23 cellular contexts compared by ENCODE assay signal in genomic region chr4:146257511-146257910, GRCh38. TPM values are rescaled to one million over a fixed set of nuclear protein-coding genes. Genes with fewer than 3 reads are reported as not detected.
DNase-seq lines count a peak whose midpoint lies in the region; ATAC-seq, FAIRE-seq and TF ChIP-seq lines count a peak whose summit lies in the region.
"Had no signal": no experiment of that assay in that cellular context is flagged by ENCODE, and none has a peak within 500 bp of the region (broad histone marks: within the 10 kb centered on the region; RNA-seq: fewer than 3 reads in every experiment).

No MANE protein-coding gene starts in this region.

- BruUV-seq in HepG2 (replicated peaks; lab: Mats Ljungman, UMichigan), result no TSS peak
- no TSS peak for BruUV-seq in IMR-90 (replicated peaks; lab: Mats Ljungman, UMichigan)

- H3K23ac ChIP-seq in IMR-90 (ENCODE audit: low read depth, low read length), result no peak overlapping the region; the same call in 1 of the 2 replicates

- H3K4me1 Mint-ChIP-seq in stimulated activated effector memory CD8-positive, alpha-beta T cell treated with anti-CD3 and anti-CD28 coated beads, Interleukin-12 subunit alpha, Interleukin-12 subunit beta, amount 100 ng/mL, for 72 hours, result no peaks in the 10 kb centered on the region
- H3K4me1 Mint-ChIP-seq: B cell had no signal

- 92% methylated on average over 1 of the region's 1 CpG for WGBS in HepG2 (ENCODE audit: low lambda C conversion rate)
- 91% methylated on average over 1 of the region's 1 CpG for WGBS in right lobe of liver (ENCODE audit: insufficient coverage, low coverage, low lambda C conversion rate, missing lambda C conversion rate)
- no CpG with 5 or more reads among the region's 1 CpG for WGBS in IMR-90 (ENCODE audit: extremely low coverage in 2 of 2, insufficient read length in 1 of 2), 2 experiments

- H2BK20ac ChIP-seq in IMR-90 (ENCODE audit: low read depth, low read length), result no peak overlapping the region

- H3K4me3 ChIP-seq in HepG2 (replicated peaks in 1 of 3; ENCODE audit: insufficient read depth in 1 of 3, low read depth in 2 of 3, low read length in 3 of 3) (no peak overlapping the region), right lobe of liver (no peak overlapping the region), IMR-90 (ENCODE audit: insufficient read depth, low read depth, low read length) (no peak overlapping the region), HAP-1 (no peak overlapping the region)
- H3K4me3 ChIP-seq: BLaER1 had no signal

- TF ChIP-seq RAD21 in HepG2 (CRISPR knock-in tag; IDR thresholded peaks at IDR 0.05) (no peak), IMR-90 (IDR thresholded peaks at IDR 0.05; ENCODE audit: low read length) (no peak)

- no peaks in the 10 kb centered on the region for H3K9me3 ChIP-seq in HepG2 (ENCODE audit: low read length)
- no peaks in the 10 kb centered on the region for H3K9me3 ChIP-seq in right lobe of liver
- H3K9me3 ChIP-seq in IMR-90 (ENCODE audit: control insufficient read depth, insufficient read depth, low read length), result no peaks in the 10 kb centered on the region
- no peaks in the 10 kb centered on the region for H3K9me3 ChIP-seq in HAP-1
- H3K9me3 ChIP-seq: BLaER1, Caco-2 had no signal

- no peak overlapping the region for H3K56ac ChIP-seq in IMR-90 (ENCODE audit: extremely low read depth, insufficient read depth, low read length)

- TF ChIP-seq POLR2A in HepG2 (IDR thresholded peaks at IDR 0.05; ENCODE audit: insufficient read depth in 1 of 2, low read depth in 2 of 2, low read length in 2 of 2) (no peak), right lobe of liver (IDR thresholded peaks at IDR 0.05) (no peak), IMR-90 (IDR thresholded peaks at IDR 0.05; ENCODE audit: low read depth, low read length) (no peak)

- no peaks in the 10 kb centered on the region for H3K79me2 ChIP-seq in HepG2 (ENCODE audit: insufficient read depth, low read length)

- no peak overlapping the region for H3K14ac ChIP-seq in IMR-90 (replicated peaks; ENCODE audit: low read depth, low read length)

- H3K27ac ChIP-seq in HepG2 (ENCODE audit: extremely low read length, insufficient read depth, low read length) (no peak overlapping the region), right lobe of liver (no peak overlapping the region), IMR-90 (ENCODE audit: insufficient read depth, low read length) (no peak overlapping the region)
- H3K27ac ChIP-seq: BLaER1, C4-2B had no signal

- H2AFZ ChIP-seq in HepG2 (ENCODE audit: low read length) (no peak overlapping the region), IMR-90 (replicated peaks; ENCODE audit: low read length, poor library complexity) (no peak overlapping the region)

- peak overlapping the region; percentile 37; the same call in 1 of the 3 replicates for H2BK15ac ChIP-seq in IMR-90 (ENCODE audit: low read depth, low read length)

- TF ChIP-seq CTCF in HepG2 (CRISPR knock-in tag; IDR thresholded peaks at IDR 0.05), result no peak
- TF ChIP-seq CTCF in right lobe of liver (IDR thresholded peaks at IDR 0.05), result no peak
- TF ChIP-seq CTCF in IMR-90 (conservative IDR thresholded peaks at IDR 0.05; ENCODE audit: low read depth, low read length), result no peak

- 0 out of 2 replicates have a peak overlapping the region, but pooled peaks have one; percentile 25 for H2BK120ac ChIP-seq in IMR-90 (ENCODE audit: low read depth, low read length)

- no peaks in the 10 kb centered on the region for H4K20me1 ChIP-seq in HepG2 (ENCODE audit: insufficient read depth, low read length)
- no peaks in the 10 kb centered on the region for H4K20me1 ChIP-seq in IMR-90 (ENCODE audit: insufficient read depth, low read length)
- H4K20me1 ChIP-seq: BLaER1 had no signal

- in situ Hi-C loops in HepG2 (cut with HindIII; ENCODE audit: extremely low pct_ligation_motif_present, low pct_unique_long_range_greater_than_20kb) (no loop called here), IMR-90 (cut with MboI; ENCODE audit: low sequenced_read_pairs) (no loop called here), HAP-1 (cut with MboI; ENCODE audit: low sequenced_read_pairs) (no loop called here)

- DNase-seq in HepG2 (ENCODE audit: low spot score) (no peak), right lobe of liver (no peak), IMR-90 (no peak), HAP-1 (ENCODE audit: low spot score in 2 of 2) (no peak), DMS53 (lab: John Stamatoyannopoulos, UW) (no peak)
- no peak for DNase-seq in stimulated activated effector memory CD8-positive, alpha-beta T cell treated with anti-CD3 and anti-CD28 coated beads, Interleukin-12 subunit alpha, Interleukin-12 subunit beta, amount 100 ng/mL, for 72 hours (ENCODE audit: low spot score in 2 of 2)
- DNase-seq: Caco-2; CD4-positive, CD25-positive, alpha-beta regulatory T cell; CD8-positive, alpha-beta T cell; DMS 273 treated with DMSO at 0.1 percent for 48 hours; DMS79 treated with DMSO at 0.1 percent for 48 hours; GF-D8; GOT3; H7 had no signal

- dilution Hi-C loops in IMR-90 (cut with HindIII; ENCODE audit: low sequenced_read_pairs, unreplicated experiment), result no loop called here

- TF ChIP-seq EP300 in HepG2 (IDR thresholded peaks at IDR 0.05; ENCODE audit: low read depth in 2 of 2, low read length in 2 of 2) (no peak), HepG2 (CRISPR knock-in tag; IDR thresholded peaks at IDR 0.05; ENCODE audit: borderline replicate concordance) (no peak)

- ATAC-seq in HepG2 (no peak), right lobe of liver (no peak), IMR-90 (ENCODE audit: low read depth) (no peak)
- ATAC-seq in stimulated activated effector memory CD8-positive, alpha-beta T cell treated with anti-CD3 and anti-CD28 coated beads, Interleukin-12 subunit alpha, Interleukin-12 subunit beta, amount 100 ng/mL, for 72 hours, result peak; percentile 19
- ATAC-seq: CD8-positive, alpha-beta T cell; HCT116 had no signal

- no peak overlapping the region for H2AK9ac ChIP-seq in IMR-90 (replicated peaks; ENCODE audit: low read depth, low read length, poor library complexity)

- no peak overlapping the region for H3K27ac Mint-ChIP-seq in stimulated activated effector memory CD8-positive, alpha-beta T cell treated with anti-CD3 and anti-CD28 coated beads, Interleukin-12 subunit alpha, Interleukin-12 subunit beta, amount 100 ng/mL, for 72 hours
- H3K27ac Mint-ChIP-seq: B cell; CD4-positive, CD25-positive, alpha-beta regulatory T cell; CD8-positive, alpha-beta T cell had no signal

- H2AK5ac ChIP-seq in IMR-90 (ENCODE audit: low read depth, low read length), result 0 out of 2 replicates have a peak overlapping the region, but pooled peaks have one; percentile 4

- H3K4ac ChIP-seq in IMR-90 (ENCODE audit: low read depth, low read length), result peak overlapping the region; percentile 47; the same call in 1 of the 2 replicates

- no peak overlapping the region for H4K8ac ChIP-seq in IMR-90 (ENCODE audit: low read depth in 2 of 2, low read length in 2 of 2)

- H3K9ac ChIP-seq in HepG2 (ENCODE audit: insufficient read depth, low read depth, low read length), result no peak overlapping the region
- H3K9ac ChIP-seq in IMR-90 (ENCODE audit: low read depth, low read length), result no peak overlapping the region
- H3K9ac ChIP-seq: BLaER1 had no signal

- peaks cover 0 to 3% of the 10 kb centered on the region in 2 experiments; a peak in 1 of 5 replicates for H3K36me3 ChIP-seq in HepG2 (replicated peaks in 1 of 2; ENCODE audit: control insufficient read depth in 1 of 2, insufficient read depth in 2 of 2, low read length in 2 of 2)
- peaks cover 0 to 6% (median 0%) of the 10 kb centered on the region in 4 donors for H3K36me3 ChIP-seq in right lobe of liver
- H3K36me3 ChIP-seq in IMR-90 (ENCODE audit: control insufficient read depth, insufficient read depth, low read length), result 0 out of 2 replicates have a peak, but pooled peaks cover 1% of the 10 kb centered on the region
- no peaks in the 10 kb centered on the region for H3K36me3 ChIP-seq in HAP-1 (replicated peaks)
- H3K36me3 ChIP-seq: BLaER1 had no signal

- H2BK5ac ChIP-seq in IMR-90 (ENCODE audit: low read depth, low read length, poor library complexity, severe bottlenecking), result no peak overlapping the region

- FAIRE-seq in HepG2 (lab: Jason Lieb, UNC), result no peak
- FAIRE-seq: GM12891 had no signal

- POLR2A ChIA-PET in HepG2 (lab: Yijun Ruan, JAX), result no interaction called here
- POLR2A ChIA-PET in IMR-90 (lab: Charles Lee; ENCODE audit: unreplicated experiment), result no interaction called here

- H3K18ac ChIP-seq in IMR-90 (ENCODE audit: low read depth, low read length), result no peak overlapping the region

- H3K4me1 ChIP-seq in HepG2 (ENCODE audit: insufficient read depth, low read length) (peaks cover 6% of the 10 kb centered on the region), right lobe of liver (no peaks in the 10 kb centered on the region), IMR-90 (ENCODE audit: control insufficient read depth, insufficient read depth, low read length) (peaks cover 6% of the 10 kb centered on the region), HAP-1 (no peaks in the 10 kb centered on the region)
- H3K4me1 ChIP-seq: BLaER1 had no signal

- intact Hi-C loops in HepG2 (cut with micrococcal nuclease; ENCODE audit: unreplicated experiment) (no loop called here), right lobe of liver (cut with DNase I) (no loop called here), IMR-90 (cut with micrococcal nuclease) (no loop called here)

- no peaks in the 10 kb centered on the region for H3K9me3 Mint-ChIP-seq in stimulated activated effector memory CD8-positive, alpha-beta T cell treated with anti-CD3 and anti-CD28 coated beads, Interleukin-12 subunit alpha, Interleukin-12 subunit beta, amount 100 ng/mL, for 72 hours
- H3K9me3 Mint-ChIP-seq: CD8-positive, alpha-beta T cell had no signal

- H3K27me3 ChIP-seq in HepG2 (ENCODE audit: control insufficient read depth in 1 of 2, insufficient read depth in 2 of 2, low read length in 2 of 2), result no peaks in the 10 kb centered on the region
- no peaks in the 10 kb centered on the region for H3K27me3 ChIP-seq in right lobe of liver
- H3K27me3 ChIP-seq in IMR-90 (ENCODE audit: control insufficient read depth, insufficient read depth, low read length), result no peaks in the 10 kb centered on the region
- H3K27me3 ChIP-seq in HAP-1 (ENCODE audit: low read depth), result no peaks in the 10 kb centered on the region
- H3K27me3 ChIP-seq: BLaER1 had no signal

- CTCF ChIA-PET in HepG2 (lab: Yijun Ruan, JAX; ENCODE audit: low intra/inter-chr PET ratio, low total read pairs), result no interaction called here
- CTCF ChIA-PET in IMR-90 (lab: Yijun Ruan, JAX), result no interaction called here

- H3K9me1 ChIP-seq in IMR-90 (ENCODE audit: insufficient read depth, low read length), result peaks cover 8% of the 10 kb centered on the region; the same call in 1 of the 2 replicates

- no peaks in the 10 kb centered on the region for H3K36me3 Mint-ChIP-seq in stimulated activated effector memory CD8-positive, alpha-beta T cell treated with anti-CD3 and anti-CD28 coated beads, Interleukin-12 subunit alpha, Interleukin-12 subunit beta, amount 100 ng/mL, for 72 hours

- no peak overlapping the region for H3K4me3 Mint-ChIP-seq in stimulated activated effector memory CD8-positive, alpha-beta T cell treated with anti-CD3 and anti-CD28 coated beads, Interleukin-12 subunit alpha, Interleukin-12 subunit beta, amount 100 ng/mL, for 72 hours
- H3K4me3 Mint-ChIP-seq: B cell; CD4-positive, CD25-positive, alpha-beta regulatory T cell; CD8-positive, alpha-beta T cell had no signal

- H3K4me2 ChIP-seq in HepG2 (ENCODE audit: low read depth, low read length) (no peak overlapping the region), IMR-90 (ENCODE audit: low read depth, low read length) (no peak overlapping the region)
- H3K4me2 ChIP-seq: BLaER1 had no signal

- H4K5ac ChIP-seq in IMR-90 (ENCODE audit: low read depth, low read length), result no peak overlapping the region

- H4K91ac ChIP-seq in IMR-90 (ENCODE audit: insufficient read depth, low read depth, low read length), result no peak overlapping the region; the same call in 1 of the 2 replicates

- H3K79me1 ChIP-seq in IMR-90 (ENCODE audit: low read depth in 1 of 2, low read length in 2 of 2), result no peaks in the 10 kb centered on the region; a peak in 1 of 4 replicates

RNA-seq across cellular contexts. Expression of gene REELD1, which starts 43.2 kb away (rescaled TPM):
- total RNA-seq in HepG2 (2016; rRNA removed; fragmentation: Illumina TruSeq; extraction: Trizol) (0.04 TPM in 1 of 2 replicates, not detected in the other), right lobe of liver (under 1 TPM in 5 of 6 experiments, not detected in 1; 0.12 to 0.50 (median 0.35) TPM), IMR-90 (2012; rRNA removed) (not detected in 2 replicates)
- not detected in 2 replicates for total RNA-seq in HepG2 (2016; cell fraction: cytosol; rRNA removed; fragmentation: Illumina TruSeq; extraction: Trizol; ENCODE audit: low read depth)
- not detected in 2 replicates for total RNA-seq in HepG2 (2016; cell fraction: insoluble cytoplasmic fraction; rRNA removed; fragmentation: Illumina TruSeq; extraction: Trizol)
- total RNA-seq in HepG2 (2016; cell fraction: membrane; rRNA removed; fragmentation: Illumina TruSeq; extraction: Trizol), result not detected in 2 replicates
- not detected in 2 replicates for total RNA-seq in HepG2 (2016; cell fraction: nucleus; rRNA removed; fragmentation: Illumina TruSeq; extraction: Trizol)
- polyA plus RNA-seq in HepG2 (2011; rRNA removed) (0.08 and 0.26 TPM in 2 replicates), IMR-90 (2012; rRNA removed) (not detected in 2 replicates)
- polyA plus RNA-seq in HepG2 (2011; cell fraction: cytosol; rRNA removed), result 0.03 TPM in 1 of 2 replicates, not detected in the other
- 0.24 TPM in 1 of 2 replicates, not detected in the other for polyA plus RNA-seq in HepG2 (2011; cell fraction: nucleus; rRNA removed)
- polyA plus RNA-seq in HepG2 (2012), result 0.09 TPM in 1 of 2 replicates, not detected in the other
- not detected in 2 replicates for polyA plus RNA-seq in HepG2 (2016; cell fraction: cytosol; fragmentation: Illumina TruSeq; extraction: Trizol; ENCODE audit: low read depth)
- polyA plus RNA-seq in HepG2 (2016; cell fraction: insoluble cytoplasmic fraction; fragmentation: Illumina TruSeq; extraction: Trizol; ENCODE audit: low read depth), result not detected in 2 replicates
- polyA plus RNA-seq in HepG2 (2016; cell fraction: membrane; fragmentation: Illumina TruSeq; extraction: Trizol; ENCODE audit: low read depth), result not detected in 2 replicates
- polyA plus RNA-seq in HepG2 (2016; cell fraction: nucleus; fragmentation: Illumina TruSeq; extraction: Trizol; ENCODE audit: insufficient read depth, low read depth), result not detected in 2 replicates
- not detected in 2 replicates for polyA minus RNA-seq in HepG2 (2011; rRNA and poly(A)+ RNA removed; ENCODE audit: low replicate concordance)
- not detected in 2 replicates for polyA minus RNA-seq in HepG2 (2011; cell fraction: cytosol; rRNA and poly(A)+ RNA removed)
- not detected in 2 replicates for polyA minus RNA-seq in HepG2 (2011; cell fraction: nucleus; rRNA and poly(A)+ RNA removed)
- not detected in 2 replicates for polyA plus RNA-seq in IMR-90 (2012; cell fraction: cytosol; rRNA removed)
- polyA plus RNA-seq in IMR-90 (2012; cell fraction: nucleus; rRNA removed; ENCODE audit: low replicate concordance), result 0.03 TPM in 1 of 2 replicates, not detected in the other
- total RNA-seq: A172; Caco-2; CD4-positive, CD25-positive, alpha-beta regulatory T cell; Daoy; G401 had no signal
- polyA plus RNA-seq: AG04450; CD4-positive, CD25-positive, alpha-beta regulatory T cell had no signal
